ENCODE assay signal across 33 cellular contexts in the genomic region with DNA sequence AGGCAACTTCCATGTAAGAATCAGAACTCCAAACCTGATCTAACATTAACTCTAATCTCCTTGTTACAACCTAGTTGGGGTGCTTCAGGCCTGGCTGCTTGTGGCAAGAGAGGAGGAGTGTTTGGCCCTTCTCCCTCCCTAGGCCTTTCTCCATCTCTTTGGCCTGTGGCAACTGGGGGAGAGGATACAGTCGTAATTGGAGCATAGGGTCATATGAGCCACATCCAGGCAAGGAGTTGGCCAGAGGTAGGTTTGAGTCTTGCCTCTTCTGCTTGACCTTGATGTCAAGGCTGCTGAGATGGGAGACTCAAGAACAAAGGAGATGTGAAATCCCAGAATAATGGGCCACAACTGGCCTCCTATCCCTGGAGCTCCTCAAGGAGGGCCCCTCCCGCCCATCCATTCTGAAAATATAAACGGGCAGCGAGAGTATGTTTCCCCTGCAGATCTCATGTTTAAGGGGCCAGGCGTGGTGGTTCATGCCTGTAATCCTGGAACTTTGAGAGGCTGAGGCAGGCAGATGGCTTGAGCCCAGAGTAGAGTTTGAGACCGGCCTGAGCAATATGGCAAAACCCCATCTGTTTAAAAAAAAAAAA. TPM values are rescaled to one million over a fixed set of nuclear protein-coding genes. Genes with fewer than 3 reads are reported as not detected.
DNase-seq lines count a peak whose midpoint lies in the region; ATAC-seq, FAIRE-seq and TF ChIP-seq lines count a peak whose summit lies in the region.
"Had no signal": no experiment of that assay in that cellular context is flagged by ENCODE, and none has a peak within 500 bp of the region (broad histone marks: within the 10 kb centered on the region; RNA-seq: fewer than 3 reads in every experiment).

No MANE protein-coding gene starts in this region.

- H3K4me3 ChIP-seq in Peyer's patch (no peak overlapping the region), kidney (ENCODE audit: low read length in 2 of 2) (no peak overlapping the region), upper lobe of right lung (no peak overlapping the region)
- H3K4me3 ChIP-seq: breast epithelium, GM12878, lung had no signal

- no peak overlapping the region for H3K27ac ChIP-seq in Peyer's patch
- no peak overlapping the region for H3K27ac ChIP-seq in kidney (ENCODE audit: low read depth in 2 of 2, low read length in 2 of 2)
- no peak overlapping the region for H3K27ac ChIP-seq in upper lobe of right lung
- no peak overlapping the region for H3K27ac ChIP-seq in RWPE1
- H3K27ac ChIP-seq: breast epithelium, HL-60 had no signal

- POLR2A ChIA-PET in RWPE1 (lab: Yijun Ruan, JAX; ENCODE audit: low non-redundant PET) = no interaction called here

- no peak for FAIRE-seq in kidney (lab: Jason Lieb, UNC)
- FAIRE-seq: A204.1, GM12878, urothelium cell line had no signal

- DNase-seq in activated effector memory CD4-positive, alpha-beta T cell treated with anti-CD3 and anti-CD28 coated beads, Interleukin-2, amount 50 U/mL, for 16 hours = peak; percentile 45
- DNase-seq in activated effector memory CD4-positive, alpha-beta T cell treated with Interleukin-2 at 50 U/mL for 16 hours = no peak
- peak in 2 of 3 donors; percentile 9 to 28 for DNase-seq in Peyer's patch
- DNase-seq in kidney = peak; percentile 12
- DNase-seq in upper lobe of right lung = peak; percentile 16
- DNase-seq in SK-N-DZ (ENCODE audit: low spot score) = no peak
- DNase-seq in RWPE1 (ENCODE audit: low spot score) = no peak
- DNase-seq: activated CD4-positive, alpha-beta T cell treated with anti-CD3 and anti-CD28 coated beads, Interleukin-2, amount 50 U/mL, for 48 hours; activated CD4-positive, CD25-positive, alpha-beta regulatory T cell; activated gamma-delta T cell treated with Interleukin-2 at 50 U/mL for 16 hours; amniotic stem cell; CD4-positive, alpha-beta memory T cell; effector CD4-positive, alpha-beta T cell; EL; Karpas-422; kidney glomerular epithelial cell; NCI-H1436; NK-92 treated with Interleukin-12 subunit alpha and Interleukin-12 subunit beta, amount 100 ng/mL, for 24 hours; PC-3; right cardiac atrium; SHP77 treated with DMSO at 0.1 percent for 48 hours; stimulated activated CD4-positive, alpha-beta T cell treated with anti-CD3 and anti-CD28 coated beads, Interleukin-4, amount 100 ng/mL, for 24 hours; SW 1271; T1000 had no signal

- H3K36me3 ChIP-seq in Peyer's patch (no peaks in the 10 kb centered on the region), kidney (ENCODE audit: control insufficient read depth in 1 of 2, insufficient read depth in 2 of 2, low read length in 2 of 2) (no peaks in the 10 kb centered on the region), upper lobe of right lung (no peaks in the 10 kb centered on the region)
- H3K36me3 ChIP-seq: breast epithelium had no signal

- H3K27me3 ChIP-seq in Peyer's patch (no peaks in the 10 kb centered on the region), upper lobe of right lung (no peaks in the 10 kb centered on the region)
- H3K27me3 ChIP-seq: breast epithelium had no signal

- H3K4me1 ChIP-seq in Peyer's patch (peaks cover 0 to 19% (median 0%) of the 10 kb centered on the region in 4 donors), kidney (ENCODE audit: control insufficient read depth in 1 of 2, insufficient read depth in 1 of 2, low read depth in 1 of 2, low read length in 2 of 2) (peaks cover 23% of the 10 kb centered on the region in 2 donors), upper lobe of right lung (peaks cover 15% of the 10 kb centered on the region)

- TF ChIP-seq CTCF in Peyer's patch (IDR thresholded peaks at IDR 0.05) = no peak
- TF ChIP-seq CTCF in kidney (IDR thresholded peaks at IDR 0.05; ENCODE audit: borderline replicate concordance, extremely low read depth, insufficient read depth) = no peak
- no peak for TF ChIP-seq CTCF in upper lobe of right lung (IDR thresholded peaks at IDR 0.05)
- TF ChIP-seq CTCF in RWPE1 (conservative IDR thresholded peaks at IDR 0.05; ENCODE audit: low read depth) = no peak

- no peak overlapping the region for H3K9ac ChIP-seq in kidney (ENCODE audit: low read length in 2 of 2)

- TF ChIP-seq POLR2A in Peyer's patch (IDR thresholded peaks at IDR 0.05) = no peak

- CTCF ChIA-PET in RWPE1 (lab: Yijun Ruan, JAX) = no interaction called here

- ATAC-seq in upper lobe of right lung (no peak), HG02571 (IDR thresholded peaks at IDR 0.05; ENCODE audit: unreplicated experiment) (no peak)
- ATAC-seq: GM12878; PC-3; right cardiac atrium; stimulated activated effector memory CD8-positive, alpha-beta T cell treated with anti-CD3 and anti-CD28 coated beads, Interleukin-12 subunit alpha, Interleukin-12 subunit beta, amount 100 ng/mL, for 72 hours had no signal

- H3K9me3 ChIP-seq in Peyer's patch (no peaks in the 10 kb centered on the region), kidney (ENCODE audit: control insufficient read depth in 1 of 2, low read length in 2 of 2) (no peaks in the 10 kb centered on the region), upper lobe of right lung (no peaks in the 10 kb centered on the region)
- H3K9me3 ChIP-seq: breast epithelium had no signal

- intact Hi-C loops in kidney (cut with DNase I) (no loop called here), upper lobe of right lung (cut with DNase I) (no loop called here)

RNA-seq across cellular contexts. Expression of gene ANGPTL2, which starts 59.3 kb away (rescaled TPM):
- 10 to 100 TPM in 3 of 4 donors, 1 to 10 TPM in 1; 2.8 to 14.0 (median 11.3) TPM for total RNA-seq in Peyer's patch
- 12.4 TPM for total RNA-seq in kidney
- 4.3 TPM for polyA plus RNA-seq in kidney (ENCODE audit: insufficient read depth, low read depth, low replicate concordance)
- 19.4 TPM for total RNA-seq in upper lobe of right lung
- polyA plus RNA-seq in SK-N-DZ (2014; cell fraction: cytosol; rRNA removed) = 6.2 and 8.2 TPM in 2 replicates
- polyA plus RNA-seq in SK-N-DZ (2014; cell fraction: nucleus; rRNA removed) = 3.3 and 4.0 TPM in 2 replicates
- total RNA-seq: CD4-positive, alpha-beta memory T cell had no signal
- polyA plus RNA-seq: CD4-positive, alpha-beta memory T cell; neural cell had no signal

Comparison
In these comparisons a context has a peak if more than half of its experiments do, and no peak if none do; other contexts are left out.
1. DNase-seq: peak in activated effector memory CD4-positive, alpha-beta T cell treated with anti-CD3 and anti-CD28 coated beads, Interleukin-2, amount 50 U/mL, for 16 hours (single experiment), Peyer's patch (2 of 3), kidney (single experiment) and upper lobe of right lung (single experiment); none in activated effector memory CD4-positive, alpha-beta T cell treated with Interleukin-2 at 50 U/mL for 16 hours (single experiment), SK-N-DZ (single experiment) and RWPE1 (single experiment).